Comparison of ENCODE assay signal across 19 cellular contexts in genomic region chr17:965311-965989, GRCh38. TPM values are rescaled to one million over a fixed set of nuclear protein-coding genes. Genes with fewer than 3 reads are reported as not detected.
DNase-seq lines count a peak whose midpoint lies in the region; ATAC-seq, FAIRE-seq and TF ChIP-seq lines count a peak whose summit lies in the region.
"Had no signal": no experiment of that assay in that cellular context is flagged by ENCODE, and none has a peak within 500 bp of the region (broad histone marks: within the 10 kb centered on the region; RNA-seq: fewer than 3 reads in every experiment).

No MANE protein-coding gene starts in this region.

- H3K18ac ChIP-seq in H1 (ENCODE audit: extremely low read depth, low read length): 0 out of 2 replicates have a peak overlapping the region, but pooled peaks have one; percentile 39

- no peak overlapping the region for H3K9ac ChIP-seq in H1 (replicated peaks in 1 of 4; ENCODE audit: extremely low read depth in 1 of 4, low read depth in 3 of 4, low read length in 3 of 4)
- H3K9ac ChIP-seq: parathyroid adenoma had no signal

- no peak overlapping the region for H3K23ac ChIP-seq in H1 (ENCODE audit: insufficient read length)

- H3K4me2 ChIP-seq in H1 (ENCODE audit: insufficient read depth in 1 of 2, low read depth in 2 of 2, low read length in 2 of 2): peak overlapping the region in 1 of 2 experiments; percentile 65; a peak in 2 of 4 replicates

- peak; percentile 23 for DNase-seq in natural killer cell treated with Interleukin-12 subunit alpha and Interleukin-12 subunit beta and Interleukin-15 and Interleukin-18, amount 100 ng/mL, for 72 hours (ENCODE audit: low spot score)
- DNase-seq in natural killer cell: no peak
- DNase-seq in H1 (ENCODE audit: low read depth in 1 of 2, low spot score in 2 of 2): no peak
- DNase-seq in mesothelial cell of epicardium (ENCODE audit: low spot score in 2 of 2, unreplicated experiment in 2 of 2): no peak
- DNase-seq in H7: no peak
- DNase-seq in Ammon's horn (ENCODE audit: low spot score): no peak
- no peak for DNase-seq in SHP77 treated with DMSO at 0.1 percent for 48 hours (lab: John Stamatoyannopoulos, UW)
- DNase-seq: activated CD4-positive, alpha-beta T cell treated with anti-CD3 and anti-CD28 coated beads for 48 hours; activated naive CD8-positive, alpha-beta T cell treated with anti-CD3 and anti-CD28 coated beads for 36 hours; central memory CD4-positive, alpha-beta T cell; effector memory CD4-positive, alpha-beta T cell; GOT3; midbrain; stimulated activated CD4-positive, alpha-beta T cell treated with anti-CD3 and anti-CD28 coated beads, Interleukin-12 subunit alpha, Interleukin-12 subunit beta, amount 100 ng/mL, for 4 hours; stimulated activated naive CD4-positive, alpha-beta T cell; T-helper 9 cell had no signal

- H3K23me2 ChIP-seq in H1 (ENCODE audit: low read depth, low read length): no peaks in the 10 kb centered on the region

- H3K4ac ChIP-seq in H1 (replicated peaks; ENCODE audit: insufficient read length, low read depth, low read length): no peak overlapping the region

- H3K36me3 ChIP-seq in H1 (ENCODE audit: control insufficient read depth in 2 of 4, insufficient read depth in 4 of 4, low read length in 3 of 4) (no peaks in the 10 kb centered on the region; a peak in 2 of 8 replicates), H7 (replicated peaks; ENCODE audit: control insufficient read depth, insufficient read depth, low read length) (no peaks in the 10 kb centered on the region)

- H3K56ac ChIP-seq in H1 (replicated peaks; ENCODE audit: insufficient read length, low read depth, low read length): no peak overlapping the region

- H2AFZ ChIP-seq in H1 (ENCODE audit: low read length): no peak overlapping the region
- H2AFZ ChIP-seq: parathyroid adenoma had no signal

- H3K79me1 ChIP-seq in H1 (ENCODE audit: low read depth, low read length): peaks cover 20% of the 10 kb centered on the region

- H2BK120ac ChIP-seq in H1 (replicated peaks; ENCODE audit: low read depth, low read length): no peak overlapping the region

- no peak overlapping the region for H2AK5ac ChIP-seq in H1 (ENCODE audit: low read depth, low read length)

- POLR2A ChIA-PET in H1 (lab: Charles Lee; ENCODE audit: partially characterized antibody): interaction anchor here (1.1 to 2.5 kb wide), 7 partner anchors 8 to 114 kb away, joined by 3 to 13 read pairs (median 3); no protein-coding TSS in a partner anchor

- no peak overlapping the region for H2BK12ac ChIP-seq in H1 (ENCODE audit: low read depth, low read length)

- H3K27me3 Mint-ChIP-seq in natural killer cell treated with Interleukin-12 subunit alpha and Interleukin-12 subunit beta and Interleukin-15 and Interleukin-18, amount 100 ng/mL, for 72 hours: peaks cover 24 to 43% of the 10 kb centered on the region in 2 donors
- H3K27me3 Mint-ChIP-seq in natural killer cell (ENCODE audit: low read depth in 2 of 2) (peaks cover 19 to 31% of the 10 kb centered on the region in 2 donors), mesothelial cell of epicardium (ENCODE audit: low read depth) (no peaks in the 10 kb centered on the region)

- no peak for TF ChIP-seq EP300 in H1 (IDR thresholded peaks at IDR 0.05; ENCODE audit: borderline replicate concordance in 1 of 2, low read depth in 2 of 2, low read length in 2 of 2)

- H3K4me1 Mint-ChIP-seq in natural killer cell treated with Interleukin-12 subunit alpha and Interleukin-12 subunit beta and Interleukin-15 and Interleukin-18, amount 100 ng/mL, for 72 hours (ENCODE audit: low read depth in 2 of 2): no peaks in the 10 kb centered on the region
- no peaks in the 10 kb centered on the region for H3K4me1 Mint-ChIP-seq in natural killer cell
- H3K4me1 Mint-ChIP-seq in mesothelial cell of epicardium: peaks cover 70% of the 10 kb centered on the region

- no peak for ATAC-seq in natural killer cell treated with Interleukin-12 subunit alpha and Interleukin-12 subunit beta and Interleukin-15 and Interleukin-18, amount 100 ng/mL, for 72 hours
- ATAC-seq in natural killer cell (no peak), HG02642 (IDR thresholded peaks at IDR 0.05; ENCODE audit: poor library complexity, unreplicated experiment) (no peak)

- peaks cover 20 to 85% of the 10 kb centered on the region in 2 experiments for H3K79me2 ChIP-seq in H1 (ENCODE audit: control insufficient read depth in 1 of 2, insufficient read depth in 2 of 2, low read length in 2 of 2)

- no peak for FAIRE-seq in H1 (lab: Jason Lieb, UNC)
- FAIRE-seq: GM12891 had no signal

- no peak overlapping the region for H4K91ac ChIP-seq in H1 (replicated peaks; ENCODE audit: insufficient read length, low read length)

- H2BK15ac ChIP-seq in H1 (ENCODE audit: low read length): no peak overlapping the region

- no peak overlapping the region for H2BK20ac ChIP-seq in H1 (ENCODE audit: low read length)

- no peaks in the 10 kb centered on the region for H3K36me3 Mint-ChIP-seq in natural killer cell treated with Interleukin-12 subunit alpha and Interleukin-12 subunit beta and Interleukin-15 and Interleukin-18, amount 100 ng/mL, for 72 hours
- H3K36me3 Mint-ChIP-seq in natural killer cell (no peaks in the 10 kb centered on the region), mesothelial cell of epicardium (peaks cover 8% of the 10 kb centered on the region)
- H3K36me3 Mint-ChIP-seq: activated naive CD8-positive, alpha-beta T cell treated with anti-CD3 and anti-CD28 coated beads for 36 hours had no signal

- H3K27me3 ChIP-seq in H1 (replicated peaks in 1 of 4; ENCODE audit: control insufficient read depth in 3 of 4, extremely low read depth in 1 of 4, insufficient read depth in 3 of 4, low read length in 3 of 4): no peaks in the 10 kb centered on the region
- no peaks in the 10 kb centered on the region for H3K27me3 ChIP-seq in H7 (ENCODE audit: control insufficient read depth, insufficient read depth, low read length)

- no peak overlapping the region for H3K14ac ChIP-seq in H1 (ENCODE audit: insufficient read length)

- H4K20me1 ChIP-seq in H1 (replicated peaks in 1 of 2; ENCODE audit: control insufficient read depth in 1 of 2, insufficient read depth in 2 of 2, low read length in 2 of 2): peaks cover 7 to 15% of the 10 kb centered on the region in 2 experiments

- H3K4me3 ChIP-seq in H1 (ENCODE audit: extremely low read depth in 1 of 4, insufficient read depth in 2 of 4, low read depth in 3 of 4, low read length in 4 of 4): no peak overlapping the region
- no peak overlapping the region for H3K4me3 ChIP-seq in H7 (ENCODE audit: insufficient read depth, low read depth, low read length)

- intact Hi-C loops in natural killer cell (cut with micrococcal nuclease): no loop called here

- TF ChIP-seq CTCF in natural killer cell (IDR thresholded peaks at IDR 0.05): no peak
- no peak for TF ChIP-seq CTCF in H1 (IDR thresholded peaks at IDR 0.05; ENCODE audit: control extremely low read depth in 1 of 3, insufficient read depth in 1 of 3, low read depth in 1 of 3, low read length in 3 of 3)
- TF ChIP-seq CTCF in mesothelial cell of epicardium (IDR thresholded peaks at IDR 0.05; ENCODE audit: unreplicated experiment): no peak

- H3K27ac ChIP-seq in H1 (ENCODE audit: low read depth, low read length): no peak overlapping the region
- H3K27ac ChIP-seq: parathyroid adenoma had no signal

- no peak for TF ChIP-seq RAD21 in H1 (IDR thresholded peaks at IDR 0.05 in 1 of 2, conservative IDR thresholded peaks at IDR 0.05 in 1 of 2; ENCODE audit: low read depth in 2 of 2, low read length in 2 of 2)

- H4K8ac ChIP-seq in H1 (ENCODE audit: extremely low read depth, insufficient read depth, low read length): no peak overlapping the region

- H3K4me1 ChIP-seq in H1 (replicated peaks in 1 of 4; ENCODE audit: control insufficient read depth in 3 of 4, insufficient read depth in 4 of 4, low read length in 3 of 4): peaks cover 9 to 33% (median 30%) of the 10 kb centered on the region in 4 experiments
- H3K4me1 ChIP-seq: parathyroid adenoma had no signal

- H2BK5ac ChIP-seq in H1 (ENCODE audit: low read depth, low read length): peak overlapping the region; percentile 38; the same call in 1 of the 2 replicates

- WGBS in H1 (ENCODE audit: extremely low coverage in 1 of 2, insufficient coverage in 1 of 2, insufficient read length in 1 of 2, insufficient replicate concordance in 2 of 2, low coverage in 1 of 2, low lambda C conversion rate in 2 of 2, missing lambda C conversion rate in 1 of 2), 2 experiments: 86% methylated on average over 12 of the region's 12 CpGs; no CpG with 5 or more reads in 1 of the 2 experiments

- no peak overlapping the region for H4K5ac ChIP-seq in H1 (ENCODE audit: insufficient read length, low read depth, low read length)

- CTCF ChIA-PET in H1 (lab: Charles Lee; ENCODE audit: partially characterized antibody): interaction anchor here (0.7 to 2.0 kb wide), 11 partner anchors 8 to 170 kb away, joined by 3 to 9 read pairs (median 4); partner anchors contain the start of gene NXN

- no peak overlapping the region for H3K27ac Mint-ChIP-seq in natural killer cell treated with Interleukin-12 subunit alpha and Interleukin-12 subunit beta and Interleukin-15 and Interleukin-18, amount 100 ng/mL, for 72 hours
- H3K27ac Mint-ChIP-seq in natural killer cell (no peak overlapping the region), mesothelial cell of epicardium (peak overlapping the region; percentile 75)
- H3K27ac Mint-ChIP-seq: activated naive CD8-positive, alpha-beta T cell treated with anti-CD3 and anti-CD28 coated beads for 36 hours had no signal

- TF ChIP-seq POLR2A in H1 (IDR thresholded peaks at IDR 0.05; ENCODE audit: control extremely low read depth in 1 of 2, low read depth in 2 of 2, low read length in 2 of 2): no peak

- H3K4me3 Mint-ChIP-seq in natural killer cell treated with Interleukin-12 subunit alpha and Interleukin-12 subunit beta and Interleukin-15 and Interleukin-18, amount 100 ng/mL, for 72 hours: no peak overlapping the region
- H3K4me3 Mint-ChIP-seq in natural killer cell (no peak overlapping the region), mesothelial cell of epicardium (no peak overlapping the region)
- H3K4me3 Mint-ChIP-seq: activated naive CD8-positive, alpha-beta T cell treated with anti-CD3 and anti-CD28 coated beads for 36 hours had no signal

- H3K9me3 ChIP-seq in H1 (ENCODE audit: insufficient read depth in 2 of 2, low read depth in 1 of 2, low read length in 1 of 2): no peaks in the 10 kb centered on the region

- no peaks in the 10 kb centered on the region for H3K9me3 Mint-ChIP-seq in natural killer cell treated with Interleukin-12 subunit alpha and Interleukin-12 subunit beta and Interleukin-15 and Interleukin-18, amount 100 ng/mL, for 72 hours
- H3K9me3 Mint-ChIP-seq in natural killer cell (no peaks in the 10 kb centered on the region), mesothelial cell of epicardium (no peaks in the 10 kb centered on the region)
- H3K9me3 Mint-ChIP-seq: activated naive CD8-positive, alpha-beta T cell treated with anti-CD3 and anti-CD28 coated beads for 36 hours had no signal

RNA-seq across cellular contexts. Expression of gene NXN, which starts 14.1 kb away (rescaled TPM):
- total RNA-seq in natural killer cell treated with Interleukin-12 subunit alpha and Interleukin-12 subunit beta and Interleukin-15 and Interleukin-18, amount 100 ng/mL, for 72 hours: under 1 TPM; 0.61 to 0.69 TPM
- total RNA-seq in natural killer cell: under 1 TPM in 2 of 3 donors, not detected in 1; 0.14 to 0.55 TPM
- 88.4 and 94.1 TPM in 2 replicates for total RNA-seq in H1 (2021; fragmentation: NEBNext Ultra II Directional; extraction: Animal tissue kit (Norgen Biotek cat#: 25700))
- 107 and 205 TPM in 2 replicates for polyA plus RNA-seq in H1 (2011; rRNA removed)
- 64.0 TPM for polyA plus RNA-seq in H1 (2011; cell fraction: cytosol; rRNA removed)
- 91.0 TPM for polyA plus RNA-seq in H1 (2011; cell fraction: nucleus; rRNA removed)
- 66.9 to 74.9 TPM (median 72.0 TPM) in 4 replicates for polyA plus RNA-seq in H1 (2012, experiment 1 of 2)
- polyA plus RNA-seq in H1 (2012, experiment 2 of 2): 66.3 TPM
- polyA plus RNA-seq in H1 (2013, experiment 1 of 2): 53.1 TPM
- polyA plus RNA-seq in H1 (2013, experiment 2 of 2): 63.6 TPM
- 85.6 and 114 TPM in 2 replicates for polyA minus RNA-seq in H1 (2011; rRNA and poly(A)+ RNA removed)
- polyA minus RNA-seq in H1 (2011; cell fraction: cytosol; rRNA and poly(A)+ RNA removed): 74.2 TPM
- polyA minus RNA-seq in H1 (2011; cell fraction: nucleus; rRNA and poly(A)+ RNA removed): 46.8 TPM
- total RNA-seq in mesothelial cell of epicardium: 99.1 to 107 TPM (median 106 TPM) in 3 replicates
- 127 and 142 TPM in 2 replicates for total RNA-seq in H7 (2014; rRNA removed; shearing (Covaris generic))

RNA-seq across cellular contexts. Expression of gene TIMM22, which starts 31.5 kb away (rescaled TPM):
- 10 to 100 TPM; 12.7 to 19.8 TPM for total RNA-seq in natural killer cell treated with Interleukin-12 subunit alpha and Interleukin-12 subunit beta and Interleukin-15 and Interleukin-18, amount 100 ng/mL, for 72 hours
- total RNA-seq in natural killer cell: 10 to 100 TPM in 1 of 3 donors, 1 to 10 TPM in 2; 7.8 to 11.3 (median 8.9) TPM
- 17.2 and 17.4 TPM in 2 replicates for total RNA-seq in H1 (2021; fragmentation: NEBNext Ultra II Directional; extraction: Animal tissue kit (Norgen Biotek cat#: 25700))
- polyA plus RNA-seq in H1 (2011; rRNA removed): 13.4 and 13.8 TPM in 2 replicates
- polyA plus RNA-seq in H1 (2011; cell fraction: cytosol; rRNA removed): 14.0 TPM
- polyA plus RNA-seq in H1 (2011; cell fraction: nucleus; rRNA removed): 13.2 TPM
- polyA plus RNA-seq in H1 (2012, experiment 1 of 2): 16.6 to 18.0 TPM (median 16.9 TPM) in 4 replicates
- polyA plus RNA-seq in H1 (2012, experiment 2 of 2): 20.1 TPM
- polyA plus RNA-seq in H1 (2013, experiment 1 of 2): 11.2 TPM
- 11.6 TPM for polyA plus RNA-seq in H1 (2013, experiment 2 of 2)
- polyA minus RNA-seq in H1 (2011; rRNA and poly(A)+ RNA removed): 11.7 and 14.6 TPM in 2 replicates
- 7.2 TPM for polyA minus RNA-seq in H1 (2011; cell fraction: cytosol; rRNA and poly(A)+ RNA removed)
- 18.9 TPM for polyA minus RNA-seq in H1 (2011; cell fraction: nucleus; rRNA and poly(A)+ RNA removed)
- 14.9 to 16.3 TPM (median 15.5 TPM) in 3 replicates for total RNA-seq in mesothelial cell of epicardium
- total RNA-seq in H7 (2014; rRNA removed; shearing (Covaris generic)): 20.8 and 31.0 TPM in 2 replicates

Comparison
In these comparisons a context has a peak if more than half of its experiments do, and no peak if none do; other contexts are left out.
1. RNA of gene NXN, which starts 14.1 kb away (total RNA-seq): 127 to 142 TPM in H7, 99.1 to 107 TPM in mesothelial cell of epicardium and 88.4 to 94.1 TPM in H1; 0.61 to 0.69 TPM in natural killer cell treated with Interleukin-12 subunit alpha and Interleukin-12 subunit beta and Interleukin-15 and Interleukin-18, amount 100 ng/mL, for 72 hours and 0.14 to 0.55 TPM in natural killer cell; every median in the first group is over 10 times any median in the second.